ENCODE assay signal across 23 cellular contexts in genomic region chr1:42851420-42851819, GRCh38.
"Had no signal": no experiment of that assay in that cellular context is flagged by ENCODE, and none has a peak within 500 bp of the region (broad histone marks: within the 10 kb centered on the region; RNA-seq: fewer than 3 reads in every experiment).

No MANE protein-coding gene starts in this region.

- ATAC-seq: activated T-cell treated with anti-CD3 and anti-CD28 coated beads, Interleukin-2, amount 50 U/mL, for 4 hours; activated T-helper 17 cell treated with anti-CD3 and anti-CD28 coated beads, Interleukin-2, amount 50 U/mL, for 72 hours; T-helper 17 cell; WTC11 had no signal

- H3K27me3 ChIP-seq: Peyer's patch had no signal

- DNase-seq: activated CD4-positive, alpha-beta memory T cell treated with anti-CD3 and anti-CD28 coated beads for 36 hours; activated CD4-positive, alpha-beta T cell treated with anti-CD3 and anti-CD28 coated beads for 1 hour; activated CD4-positive, alpha-beta T cell treated with anti-CD3 and anti-CD28 coated beads, Interleukin-2, amount 10 ng/mL, durations not matched to agents 24 days and 14 days; activated CD8-positive, alpha-beta memory T cell treated with anti-CD3 and anti-CD28 coated beads for 24 hours; activated gamma-delta T cell treated with Interleukin-2 at 50 U/mL for 16 hours; activated naive CD4-positive, alpha-beta T cell treated with anti-CD3 and anti-CD28 coated beads, Interleukin-2, amount 10 ng/mL, durations not matched to agents 7 days and 5 days; activated naive CD8-positive, alpha-beta T cell treated with anti-CD3 and anti-CD28 coated beads for 36 hours; activated T-cell treated with anti-CD3 and anti-CD28 coated beads, Interleukin-2, amount 50 U/mL, for 4 hours; NCI-H1048; NCI-H146; NCI-H187 treated with DMSO at 0.1 percent for 48 hours; NCI-H2081 treated with DMSO at 0.1 percent for 48 hours; NCI-H345; NCI-H510A treated with DMSO at 0.1 percent for 48 hours; NCI-H69; NK-92 treated with Interleukin-12 subunit alpha and Interleukin-12 subunit beta, amount 100 ng/mL, for 24 hours; Peyer's patch; SIG-M5; T-helper 17 cell; T-helper 9 cell had no signal

- H3K9me3 ChIP-seq: Peyer's patch had no signal

- H3K27me3 Mint-ChIP-seq: activated CD4-positive, alpha-beta memory T cell treated with anti-CD3 and anti-CD28 coated beads for 36 hours; activated CD4-positive, alpha-beta T cell treated with anti-CD3 and anti-CD28 coated beads, Interleukin-2, amount 10 ng/mL, durations not matched to agents 24 days and 14 days; activated naive CD4-positive, alpha-beta T cell treated with anti-CD3 and anti-CD28 coated beads, Interleukin-2, amount 10 ng/mL, durations not matched to agents 7 days and 5 days; activated naive CD8-positive, alpha-beta T cell treated with anti-CD3 and anti-CD28 coated beads for 36 hours; activated T-helper 17 cell treated with anti-CD3 and anti-CD28 coated beads, Interleukin-2, amount 50 U/mL, for 72 hours; T-helper 17 cell had no signal

- H3K4me3 ChIP-seq: Peyer's patch had no signal

- H3K27ac ChIP-seq: Peyer's patch, RWPE1 had no signal

- H3K9me3 Mint-ChIP-seq: activated CD4-positive, alpha-beta T cell treated with anti-CD3 and anti-CD28 coated beads, Interleukin-2, amount 10 ng/mL, durations not matched to agents 24 days and 14 days; activated T-cell treated with anti-CD3 and anti-CD28 coated beads, Interleukin-2, amount 50 U/mL, for 4 hours; activated T-helper 17 cell treated with anti-CD3 and anti-CD28 coated beads, Interleukin-2, amount 50 U/mL, for 72 hours had no signal

- H3K4me3 Mint-ChIP-seq: activated CD4-positive, alpha-beta memory T cell treated with anti-CD3 and anti-CD28 coated beads for 36 hours; activated CD4-positive, alpha-beta T cell treated with anti-CD3 and anti-CD28 coated beads, Interleukin-2, amount 10 ng/mL, durations not matched to agents 24 days and 14 days; activated naive CD4-positive, alpha-beta T cell treated with anti-CD3 and anti-CD28 coated beads, Interleukin-2, amount 10 ng/mL, durations not matched to agents 7 days and 5 days; activated naive CD8-positive, alpha-beta T cell treated with anti-CD3 and anti-CD28 coated beads for 36 hours; activated T-cell treated with anti-CD3 and anti-CD28 coated beads, Interleukin-2, amount 50 U/mL, for 4 hours; activated T-helper 17 cell treated with anti-CD3 and anti-CD28 coated beads, Interleukin-2, amount 50 U/mL, for 72 hours; T-helper 17 cell; WTC11 had no signal

- H3K27ac Mint-ChIP-seq: activated CD4-positive, alpha-beta memory T cell treated with anti-CD3 and anti-CD28 coated beads for 36 hours; activated CD4-positive, alpha-beta T cell treated with anti-CD3 and anti-CD28 coated beads, Interleukin-2, amount 10 ng/mL, durations not matched to agents 24 days and 14 days; activated naive CD4-positive, alpha-beta T cell treated with anti-CD3 and anti-CD28 coated beads, Interleukin-2, amount 10 ng/mL, durations not matched to agents 7 days and 5 days; activated naive CD8-positive, alpha-beta T cell treated with anti-CD3 and anti-CD28 coated beads for 36 hours; T-helper 17 cell; WTC11 had no signal
